ENCODE assay signal across 8 cellular contexts in genomic region chr17:79074650-79075432, GRCh38. TPM values are rescaled to one million over a fixed set of nuclear protein-coding genes. Genes with fewer than 3 reads are reported as not detected.
A peak's percentile ranks its signal among the peaks of the same experiment; 100 is the strongest.
DNase-seq lines count a peak whose midpoint lies in the region; ATAC-seq and TF ChIP-seq lines count a peak whose summit lies in the region.

Gene ENGASE, plus strand, starts transcription at chr17:79074824. Its CDS starts 121 bp downstream, at chr17:79074945.

- no peaks in the 10 kb centered on the region for H3K9me3 Mint-ChIP-seq in activated CD4-positive, alpha-beta T cell treated with anti-CD3 and anti-CD28 coated beads, Interleukin-2, amount 10 ng/mL, durations not matched to agents 24 days and 14 days

- peaks cover 2% of the 10 kb centered on the region for H3K36me3 Mint-ChIP-seq in activated CD4-positive, alpha-beta T cell treated with anti-CD3 and anti-CD28 coated beads, Interleukin-2, amount 10 ng/mL, durations not matched to agents 24 days and 14 days (ENCODE audit: low read depth)

- peak within 1 kb of the TSS; percentile 93 for H3K4me3 ChIP-seq in colonic mucosa

- DNase-seq in Ammon's horn (ENCODE audit: low spot score) (peak; percentile 95), GM19240 (ENCODE audit: insufficient read length, low spot score) (peak; percentile 99), NCI-H524 treated with DMSO at 0.1 percent for 48 hours (lab: John Stamatoyannopoulos, UW) (peak; percentile 74), colonic mucosa (peak; percentile 94), left colon (peak; percentile 91 to 95)
- DNase-seq in activated CD4-positive, alpha-beta T cell treated with anti-CD3 and anti-CD28 coated beads, Interleukin-2, amount 10 ng/mL, durations not matched to agents 24 days and 14 days = peak; percentile 99
- DNase-seq in stimulated activated CD4-positive, alpha-beta T cell treated with anti-CD3 and anti-CD28 coated beads, Interleukin-1b, Interleukin-23, amount 100 ng/mL, for 24 hours (ENCODE audit: low read depth in 4 of 4, low spot score in 1 of 4) = peak; percentile 74 to 91 (median 82)

- H3K9ac ChIP-seq in colonic mucosa (ENCODE audit: low read depth in 2 of 2, low read length in 2 of 2) = peak within 1 kb of the TSS; percentile 83 to 92

- peaks cover 12% of the 10 kb centered on the region for H3K4me1 Mint-ChIP-seq in activated CD4-positive, alpha-beta T cell treated with anti-CD3 and anti-CD28 coated beads, Interleukin-2, amount 10 ng/mL, durations not matched to agents 24 days and 14 days

- TF ChIP-seq CTCF in colonic mucosa (IDR thresholded peaks at IDR 0.05) = no peak

- H3K27me3 Mint-ChIP-seq in activated CD4-positive, alpha-beta T cell treated with anti-CD3 and anti-CD28 coated beads, Interleukin-2, amount 10 ng/mL, durations not matched to agents 24 days and 14 days = peaks cover 5% of the 10 kb centered on the region

- ATAC-seq in HG03457 (IDR thresholded peaks at IDR 0.05; ENCODE audit: unreplicated experiment) = peak; percentile 79
- ATAC-seq in left colon = peak; percentile 78

- H3K27ac ChIP-seq in colonic mucosa = peak within 1 kb of the TSS; percentile 93

- peaks cover 16% of the 10 kb centered on the region for H3K4me1 ChIP-seq in colonic mucosa

- peak within 1 kb of the TSS; percentile 92 for H3K4me3 Mint-ChIP-seq in activated CD4-positive, alpha-beta T cell treated with anti-CD3 and anti-CD28 coated beads, Interleukin-2, amount 10 ng/mL, durations not matched to agents 24 days and 14 days

- intact Hi-C loops in activated CD4-positive, alpha-beta T cell treated with anti-CD3 and anti-CD28 coated beads, Interleukin-2, amount 10 ng/mL, durations not matched to agents 24 days and 14 days (cut with micrococcal nuclease) = loop anchor here (5.0 kb wide), 1 partner anchor 68 kb away; the partner anchor contains the start of gene CANT1
- intact Hi-C loops in colonic mucosa (cut with DNase I) = no loop called here
- intact Hi-C loops in left colon (cut with DNase I, micrococcal nuclease) = no loop called here

- peak within 1 kb of the TSS; percentile 88 for H3K27ac Mint-ChIP-seq in activated CD4-positive, alpha-beta T cell treated with anti-CD3 and anti-CD28 coated beads, Interleukin-2, amount 10 ng/mL, durations not matched to agents 24 days and 14 days

- no peaks in the 10 kb centered on the region for H3K27me3 ChIP-seq in colonic mucosa

- no peaks in the 10 kb centered on the region for H3K9me3 ChIP-seq in colonic mucosa

- H3K36me3 ChIP-seq in colonic mucosa = no peaks in the 10 kb centered on the region

RNA-seq across cellular contexts. Expression of gene ENGASE, which starts in this region (rescaled TPM):
- 49.5 and 52.4 TPM in 2 replicates for total RNA-seq in activated CD4-positive, alpha-beta T cell treated with anti-CD3 and anti-CD28 coated beads, Interleukin-2, amount 10 ng/mL, durations not matched to agents 24 days and 14 days
- total RNA-seq in colonic mucosa = 100 to 1,000 TPM in 1 of 2 donors, 10 to 100 TPM in 1; 53.4 to 111 TPM
- total RNA-seq in left colon = 10 to 100 TPM; 85.4 to 89.5 TPM

Comparison
In these comparisons a context has a peak if more than half of its experiments do, and no peak if none do; other contexts are left out.
1. Peak in every context shown above with its lines: DNase-seq, ATAC-seq, H3K4me3 ChIP-seq and H3K27ac ChIP-seq.